In the genomic region with DNA sequence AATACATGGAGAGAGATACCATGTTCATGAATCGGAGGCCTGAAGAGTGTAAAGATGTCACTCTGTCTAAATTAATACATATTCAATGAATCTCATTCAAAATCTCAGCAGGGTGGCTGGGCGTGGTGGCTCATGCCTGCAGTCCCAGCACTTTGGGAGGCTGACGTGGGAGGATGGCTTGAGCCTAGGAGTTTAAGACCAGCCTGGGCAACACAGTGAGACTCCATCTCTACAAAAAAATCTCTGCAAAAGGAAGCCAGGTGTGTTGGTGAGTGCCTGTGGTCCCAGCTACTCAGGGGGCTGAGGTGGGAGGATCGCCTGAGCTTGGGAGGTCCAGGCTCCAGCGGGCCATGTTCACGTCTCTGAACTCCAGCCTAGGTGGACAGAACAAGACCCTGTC, we compare ENCODE assay signal across 26 cellular contexts.
"Had no signal": no experiment of that assay in that cellular context is flagged by ENCODE, and none has a peak within 500 bp of the region (broad histone marks: within the 10 kb centered on the region; RNA-seq: fewer than 3 reads in every experiment).

No MANE protein-coding gene starts in this region.

- H3K27me3 ChIP-seq: left lung, ovary, sigmoid colon, spleen, vagina had no signal

- ATAC-seq: left colon; left lung; natural killer cell; right cardiac atrium; stimulated activated memory B cell treated with anti-CD40 and anti-IgM and Interleukin-4, amounts not matched to agents 10 μg/mL and 1 μg/mL and 100 μg/mL, for 72 hours; stimulated activated naive CD8-positive, alpha-beta T cell treated with anti-CD3 and anti-CD28 coated beads, Interleukin-15, amount 100 ng/mL, for 72 hours had no signal

- H3K4me3 Mint-ChIP-seq: mesothelial cell of epicardium; naive B cell; natural killer cell; stimulated activated memory B cell treated with anti-CD40 and anti-IgM and Interleukin-4, amounts not matched to agents 10 μg/mL and 1 μg/mL and 100 μg/mL, for 72 hours; stimulated activated naive CD8-positive, alpha-beta T cell treated with anti-CD3 and anti-CD28 coated beads, Interleukin-15, amount 100 ng/mL, for 72 hours had no signal

- H3K4me1 Mint-ChIP-seq: naive B cell; natural killer cell; stimulated activated memory B cell treated with anti-CD40 and anti-IgM and Interleukin-4, amounts not matched to agents 10 μg/mL and 1 μg/mL and 100 μg/mL, for 72 hours; stimulated activated naive CD8-positive, alpha-beta T cell treated with anti-CD3 and anti-CD28 coated beads, Interleukin-15, amount 100 ng/mL, for 72 hours had no signal

- H3K27ac Mint-ChIP-seq: mesothelial cell of epicardium; naive B cell; natural killer cell; stimulated activated memory B cell treated with anti-CD40 and anti-IgM and Interleukin-4, amounts not matched to agents 10 μg/mL and 1 μg/mL and 100 μg/mL, for 72 hours; stimulated activated naive CD8-positive, alpha-beta T cell treated with anti-CD3 and anti-CD28 coated beads, Interleukin-15, amount 100 ng/mL, for 72 hours had no signal

- H3K9me3 Mint-ChIP-seq: mesothelial cell of epicardium; natural killer cell; stimulated activated memory B cell treated with anti-CD40 and anti-IgM and Interleukin-4, amounts not matched to agents 10 μg/mL and 1 μg/mL and 100 μg/mL, for 72 hours; stimulated activated naive CD8-positive, alpha-beta T cell treated with anti-CD3 and anti-CD28 coated beads, Interleukin-15, amount 100 ng/mL, for 72 hours had no signal

- H3K27me3 Mint-ChIP-seq: stimulated activated naive CD8-positive, alpha-beta T cell treated with anti-CD3 and anti-CD28 coated beads, Interleukin-15, amount 100 ng/mL, for 72 hours had no signal

- H3K36me3 Mint-ChIP-seq: mesothelial cell of epicardium; naive B cell; natural killer cell; stimulated activated memory B cell treated with anti-CD40 and anti-IgM and Interleukin-4, amounts not matched to agents 10 μg/mL and 1 μg/mL and 100 μg/mL, for 72 hours had no signal

- H3K4me3 ChIP-seq: left lung, lung, ovary, prostate gland, sigmoid colon, spleen, vagina had no signal

- DNase-seq: head of caudate nucleus; hippocampal formation; left colon; left lung; mesendoderm; naive B cell; natural killer cell; ovary; retina; right cardiac atrium; sigmoid colon; small intestine; spleen; stimulated activated CD4-positive, alpha-beta T cell treated with anti-CD3 and anti-CD28 coated beads, Interleukin-1b, Interleukin-23, amount 100 ng/mL, for 48 hours; stimulated activated CD4-positive, alpha-beta T cell treated with anti-CD3 and anti-CD28 coated beads, Interleukin-2, amount 100 ng/mL, for 48 hours; stimulated activated CD4-positive, alpha-beta T cell treated with anti-CD3 and anti-CD28 coated beads, Interleukin-4, amount 100 ng/mL, for 4 hours; stimulated activated CD8-positive, alpha-beta memory T cell treated with anti-CD3 and anti-CD28 coated beads, Interleukin-4, amount 100 ng/mL, for 48 hours; stimulated activated naive CD4-positive, alpha-beta T cell treated with Interleukin-2 at 50 U/mL for 16 hours; stimulated activated naive CD8-positive, alpha-beta T cell treated with anti-CD3 and anti-CD28 coated beads, Interleukin-15, amount 100 ng/mL, for 72 hours; substantia nigra; trophoblast cell had no signal

- H3K27ac ChIP-seq: left lung, ovary, prostate gland, sigmoid colon, spleen, vagina had no signal
